11 cellular contexts compared by ENCODE assay signal in genomic region chr1:154474802-154475201, GRCh38. TPM values are rescaled to one million over a fixed set of nuclear protein-coding genes. Genes with fewer than 3 reads are reported as not detected.
DNase-seq lines count a peak whose midpoint lies in the region; ATAC-seq and TF ChIP-seq lines count a peak whose summit lies in the region.
"Had no signal": no experiment of that assay in that cellular context is flagged by ENCODE, and none has a peak within 500 bp of the region (broad histone marks: within the 10 kb centered on the region; RNA-seq: fewer than 3 reads in every experiment).

No MANE protein-coding gene starts in this region.

- intact Hi-C loops in PC-9 (cut with micrococcal nuclease; ENCODE audit: unreplicated experiment) = loop anchor here (5.0 kb wide), 1 partner anchor 278 kb away; no protein-coding TSS in a partner anchor

- no peaks in the 10 kb centered on the region for H3K9me3 Mint-ChIP-seq in effector memory CD8-positive, alpha-beta T cell
- H3K9me3 Mint-ChIP-seq: memory B cell had no signal

- H4K20me1 ChIP-seq in PC-9 (ENCODE audit: insufficient read depth) = no peaks in the 10 kb centered on the region

- H3K4me1 ChIP-seq in PC-9 (replicated peaks; ENCODE audit: insufficient read depth) = 0 out of 2 replicates have a peak, but pooled peaks cover 12% of the 10 kb centered on the region

- CTCF ChIA-PET in PC-9 (lab: Charles Lee) = no interaction called here

- H3F3A ChIP-seq in PC-9 (ENCODE audit: insufficient read depth, low read depth) = peaks cover 18% of the 10 kb centered on the region

- H3K79me2 ChIP-seq in PC-9 (ENCODE audit: low read depth) = no peaks in the 10 kb centered on the region

- H3K4me3 ChIP-seq in PC-9 (no peak overlapping the region), epithelial cell of proximal tubule (ENCODE audit: low read depth, low read length) (no peak overlapping the region)

- in situ Hi-C loops in Caki2 (cut with HindIII; ENCODE audit: low pct_unique_long_range_greater_than_20kb, low sequenced_read_pairs) = no loop called here

- POLR2A ChIA-PET in PC-9 (lab: Charles Lee; ENCODE audit: unreplicated experiment) = interaction anchor here (1.0 kb wide), 1 partner anchor 56 kb away, joined by 4 read pairs; no protein-coding TSS in a partner anchor

- DNase-seq in Caki2 (ENCODE audit: low read depth) (peak; percentile 66), PC-9 (peak; percentile 45 to 53), epithelial cell of proximal tubule (ENCODE audit: low read depth) (peak; percentile 77), non-pigmented ciliary epithelial cell (ENCODE audit: low read depth) (peak; percentile 50), NCI-H1930 (lab: John Stamatoyannopoulos, UW) (no peak)
- DNase-seq in effector memory CD8-positive, alpha-beta T cell = no peak
- DNase-seq: activated effector memory CD4-positive, alpha-beta T cell treated with anti-CD3 and anti-CD28 coated beads, Interleukin-2, amount 50 U/mL, for 16 hours; stimulated activated CD8-positive, alpha-beta memory T cell treated with anti-CD3 and anti-CD28 coated beads, Interleukin-4, amount 100 ng/mL, for 48 hours had no signal

- no peaks in the 10 kb centered on the region for H3K36me3 ChIP-seq in PC-9 (ENCODE audit: low read depth)

- H3K9me2 ChIP-seq in PC-9 (ENCODE audit: insufficient read depth) = no peaks in the 10 kb centered on the region

- no peaks in the 10 kb centered on the region for H3K27me3 ChIP-seq in PC-9 (ENCODE audit: insufficient read depth, low read depth)

- no peaks in the 10 kb centered on the region for H3K36me3 Mint-ChIP-seq in effector memory CD8-positive, alpha-beta T cell (ENCODE audit: insufficient read depth)
- H3K36me3 Mint-ChIP-seq: memory B cell had no signal

- no peak overlapping the region for H3K27ac Mint-ChIP-seq in effector memory CD8-positive, alpha-beta T cell
- H3K27ac Mint-ChIP-seq: memory B cell had no signal

- H3K27me3 Mint-ChIP-seq in effector memory CD8-positive, alpha-beta T cell = no peaks in the 10 kb centered on the region
- H3K27me3 Mint-ChIP-seq: memory B cell had no signal

- no peak overlapping the region for H3K4me3 Mint-ChIP-seq in effector memory CD8-positive, alpha-beta T cell
- H3K4me3 Mint-ChIP-seq: memory B cell had no signal

- H3K4me2 ChIP-seq in PC-9 = no peak overlapping the region

- ATAC-seq in GM18511 (IDR thresholded peaks at IDR 0.05; ENCODE audit: unreplicated experiment) (no peak), GM18520 (IDR thresholded peaks at IDR 0.05; ENCODE audit: unreplicated experiment) (no peak)
- no peak for ATAC-seq in effector memory CD8-positive, alpha-beta T cell (replicated peaks)

- BruUV-seq in PC-9 (replicated peaks; lab: Mats Ljungman, UMichigan) = no TSS peak

- H3K9me3 ChIP-seq in PC-9 (ENCODE audit: insufficient read depth, low read depth) = no peaks in the 10 kb centered on the region

- peaks cover 0 to 1% of the 10 kb centered on the region in 2 donors for H3K4me1 Mint-ChIP-seq in effector memory CD8-positive, alpha-beta T cell (ENCODE audit: low read depth in 2 of 2)

- TF ChIP-seq CTCF in PC-9 (conservative IDR thresholded peaks at IDR 0.05) = no peak
- no peak for TF ChIP-seq CTCF in epithelial cell of proximal tubule (conservative IDR thresholded peaks at IDR 0.05; ENCODE audit: low read depth, low read length)

- no peak overlapping the region for H2AFZ ChIP-seq in PC-9

- no peak overlapping the region for H3K27ac ChIP-seq in PC-9

RNA-seq across cellular contexts. Expression of gene TDRD10, which starts 27.2 kb away (rescaled TPM):
- total RNA-seq in Caki2 (2014; rRNA removed; shearing (Covaris generic); ENCODE audit: low replicate concordance) = not detected in 2 replicates
- total RNA-seq in PC-9 (2021) = not detected in 2 replicates
- not detected in 2 replicates for total RNA-seq in epithelial cell of proximal tubule

RNA-seq across cellular contexts. Expression of gene SHE, which starts 27.4 kb away (rescaled TPM):
- total RNA-seq in Caki2 (2014; rRNA removed; shearing (Covaris generic); ENCODE audit: low replicate concordance) = not detected in 2 replicates
- total RNA-seq in PC-9 (2021) (not detected in 2 replicates), epithelial cell of proximal tubule (under 0.01 TPM in 1 of 2 replicates, not detected in the other)

Comparison
In these comparisons a context has a peak if more than half of its experiments do, and no peak if none do; other contexts are left out.
1. DNase-seq: peak in Caki2 (single experiment), PC-9 (2 of 2), epithelial cell of proximal tubule (single experiment) and non-pigmented ciliary epithelial cell (single experiment); none in effector memory CD8-positive, alpha-beta T cell (0 of 3) and NCI-H1930 (0 of 2).